Comparison of ENCODE assay signal across 30 cellular contexts in genomic region chr6:33713786-33714185, GRCh38. TPM values are rescaled to one million over a fixed set of nuclear protein-coding genes. Genes with fewer than 3 reads are reported as not detected.
"Had no signal": no experiment of that assay in that cellular context is flagged by ENCODE, and none has a peak within 500 bp of the region (broad histone marks: within the 10 kb centered on the region; RNA-seq: fewer than 3 reads in every experiment).

No MANE protein-coding gene starts in this region.

- H3K4me1 ChIP-seq: parathyroid adenoma had no signal

- H3K36me3 ChIP-seq: neural progenitor cell, neutrophil, thyroid gland, transverse colon had no signal

- H3K9me3 ChIP-seq: left lung, lower lobe of right lung, neutrophil, stomach, testis, thyroid gland, transverse colon, upper lobe of left lung, vagina had no signal

- DNase-seq: hypothalamus; immature natural killer cell; left colon; left lung; mammary epithelial cell; mesenchymal stem cell; natural killer cell; nephron progenitor cell; occipital lobe; retina; right cardiac atrium; stimulated activated CD4-positive, alpha-beta T cell treated with anti-CD3 and anti-CD28 coated beads, Interleukin-12 subunit alpha, Interleukin-12 subunit beta, amount 100 ng/mL, for 4 hours; stimulated activated CD4-positive, alpha-beta T cell treated with anti-CD3 and anti-CD28 coated beads, Interleukin-15, amount 100 ng/mL, for 24 hours; stimulated activated CD4-positive, alpha-beta T cell treated with anti-CD3 and anti-CD28 coated beads, Interleukin-2, amount 100 ng/mL, for 24 hours; stimulated activated CD4-positive, alpha-beta T cell treated with anti-CD3 and anti-CD28 coated beads, Interleukin-4, amount 100 ng/mL, for 1 hour; stimulated activated naive B cell treated with anti-CD40 and anti-IgM and Interleukin-4, amounts not matched to agents 10 μg/mL and 1 μg/mL and 100 μg/mL, for 72 hours; stimulated activated naive CD8-positive, alpha-beta T cell treated with anti-CD3 and anti-CD28 coated beads, Interleukin-15, Interleukin-2, amounts not matched to agents 100 U/mL and 50 U/mL, for 24 hours; stomach; testis; thyroid gland; transverse colon; upper lobe of left lung had no signal

- H3K4me3 Mint-ChIP-seq: natural killer cell; nephron progenitor cell; neural progenitor cell; stimulated activated naive B cell treated with anti-CD40 and anti-IgM and Interleukin-4, amounts not matched to agents 10 μg/mL and 1 μg/mL and 100 μg/mL, for 72 hours had no signal

- H3K36me3 Mint-ChIP-seq: immature natural killer cell, natural killer cell had no signal

- H3K27ac ChIP-seq: left lung, lower lobe of right lung, neural progenitor cell, neutrophil, parathyroid adenoma, skin epidermis, stomach, testis, thyroid gland, transverse colon, upper lobe of left lung, vagina had no signal

- H3K4me3 ChIP-seq: left lung, lower lobe of right lung, neural progenitor cell, skin epidermis, stomach, testis, thyroid gland, transverse colon, upper lobe of left lung, vagina had no signal

- H3K4me2 ChIP-seq: neural progenitor cell had no signal

- H3K9ac ChIP-seq: neural progenitor cell, parathyroid adenoma had no signal

- H3K27me3 Mint-ChIP-seq: progenitor cell of endocrine pancreas; stimulated activated naive B cell treated with anti-CD40 and anti-IgM and Interleukin-4, amounts not matched to agents 10 μg/mL and 1 μg/mL and 100 μg/mL, for 72 hours had no signal

- H3K27me3 ChIP-seq: left lung, neural progenitor cell, neutrophil, stomach, testis, thyroid gland, transverse colon, upper lobe of left lung, vagina had no signal

- ATAC-seq: left colon; left lung; lower lobe of right lung; natural killer cell; right cardiac atrium; sciatic nerve; stimulated activated naive B cell treated with anti-CD40 and anti-IgM and Interleukin-4, amounts not matched to agents 10 μg/mL and 1 μg/mL and 100 μg/mL, for 72 hours; stimulated activated naive CD8-positive, alpha-beta T cell treated with anti-CD3 and anti-CD28 coated beads, Interleukin-15, Interleukin-2, amounts not matched to agents 100 U/mL and 50 U/mL, for 24 hours had no signal

- H3K9me3 Mint-ChIP-seq: immature natural killer cell; natural killer cell; nephron progenitor cell; neural progenitor cell; stimulated activated naive B cell treated with anti-CD40 and anti-IgM and Interleukin-4, amounts not matched to agents 10 μg/mL and 1 μg/mL and 100 μg/mL, for 72 hours had no signal

RNA-seq across cellular contexts. Expression of gene IP6K3, which starts 32.9 kb away (rescaled TPM):
- total RNA-seq: natural killer cell, occipital lobe had no signal
